In the genomic region with DNA sequence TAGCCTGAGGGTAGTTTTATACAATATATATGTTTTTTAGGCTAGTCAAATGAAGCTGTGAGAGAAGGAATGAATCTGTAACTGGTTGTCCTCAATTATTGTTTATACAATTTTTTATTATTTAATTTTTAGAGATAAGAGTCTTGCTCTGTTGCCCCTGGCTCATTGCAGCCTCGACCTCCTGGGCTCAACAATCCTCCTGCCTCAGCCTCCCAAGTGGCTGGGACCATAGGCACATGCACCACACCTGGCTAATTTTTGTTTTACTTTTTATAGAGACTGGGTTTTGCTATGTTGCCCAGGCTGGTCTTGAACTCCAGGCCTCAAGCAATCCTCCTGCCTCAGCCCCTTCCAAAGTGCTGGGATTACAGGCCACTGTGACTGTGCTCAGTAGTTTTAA, we compare ENCODE assay signal across 14 cellular contexts. TPM values are rescaled to one million over a fixed set of nuclear protein-coding genes. Genes with fewer than 3 reads are reported as not detected.
A peak's percentile ranks its signal among the peaks of the same experiment; 100 is the strongest.
DNase-seq lines count a peak whose midpoint lies in the region; ATAC-seq and TF ChIP-seq lines count a peak whose summit lies in the region.
"Had no signal": no experiment of that assay in that cellular context is flagged by ENCODE, and none has a peak within 500 bp of the region (broad histone marks: within the 10 kb centered on the region; RNA-seq: fewer than 3 reads in every experiment).

No MANE protein-coding gene starts in this region.

- H3F3A ChIP-seq in neural progenitor cell (ENCODE audit: low read depth) = peaks cover 33% of the 10 kb centered on the region

- TF ChIP-seq CTCF in HEK293 (tag by site-specific recombination; IDR thresholded peaks at IDR 0.05) = no peak
- no peak for TF ChIP-seq CTCF in brain (conservative IDR thresholded peaks at IDR 0.05)
- TF ChIP-seq CTCF in neural progenitor cell (IDR thresholded peaks at IDR 0.05) = no peak
- no peak for TF ChIP-seq CTCF in HFFc6 (IDR thresholded peaks at IDR 0.05)

- H3K27ac Mint-ChIP-seq in activated naive CD4-positive, alpha-beta T cell treated with anti-CD3 and anti-CD28 coated beads, Interleukin-2, amount 10 ng/mL, durations not matched to agents 7 days and 5 days = peak overlapping the region; percentile 21
- H3K27ac Mint-ChIP-seq in brain (peak overlapping the region in 3 of 5 experiments; percentile 22 to 69 (median 27)), neural progenitor cell (no peak overlapping the region), HFFc6 (no peak overlapping the region)
- H3K27ac Mint-ChIP-seq: GM23338, H9 had no signal

- H3K9ac ChIP-seq in neural progenitor cell = no peak overlapping the region

- H3K79me2 ChIP-seq in neural progenitor cell (ENCODE audit: low read depth) = no peaks in the 10 kb centered on the region

- H3K36me3 ChIP-seq in HEK293 (ENCODE audit: control insufficient read depth in 2 of 2, insufficient read depth in 1 of 2, low read length in 2 of 2) = peaks cover 18 to 48% of the 10 kb centered on the region in 2 experiments
- no peaks in the 10 kb centered on the region for H3K36me3 ChIP-seq in neural progenitor cell

- POLR2A ChIA-PET in HEK293 (lab: Yijun Ruan, JAX) = interaction anchor here (0.7 kb wide), 1 partner anchor 91 kb away, joined by 3 read pairs; no protein-coding TSS in a partner anchor

- H3K4me3 ChIP-seq in HEK293 (ENCODE audit: low read depth, low read length) = no peak overlapping the region
- H3K4me3 ChIP-seq in neural progenitor cell = no peak overlapping the region
- H3K4me3 ChIP-seq: A549, GM23338 had no signal

- peaks cover 11% of the 10 kb centered on the region for H4K20me1 ChIP-seq in neural progenitor cell (ENCODE audit: low read depth)

- peaks cover 25% of the 10 kb centered on the region for H3K36me3 Mint-ChIP-seq in activated naive CD4-positive, alpha-beta T cell treated with anti-CD3 and anti-CD28 coated beads, Interleukin-2, amount 10 ng/mL, durations not matched to agents 7 days and 5 days
- H3K36me3 Mint-ChIP-seq in brain (peaks cover 44% of the 10 kb centered on the region), neural progenitor cell (peaks cover 15% of the 10 kb centered on the region), HFFc6 (ENCODE audit: low read depth) (peaks cover 19% of the 10 kb centered on the region)

- CTCF ChIA-PET in activated naive CD4-positive, alpha-beta T cell treated with anti-CD3 and anti-CD28 coated beads, Interleukin-2, amount 10 ng/mL, durations not matched to agents 7 days and 5 days (lab: Charles Lee) = interaction anchor here (0.6 kb wide), 1 partner anchor 18 kb away, joined by 3 read pairs; no protein-coding TSS in a partner anchor
- CTCF ChIA-PET in HEK293 (lab: Yijun Ruan, JAX) = interaction anchor here (0.9 to 1.1 kb wide), 4 partner anchors 19 to 75 kb away, joined by 4 to 8 read pairs (median 4); no protein-coding TSS in a partner anchor

- no peak overlapping the region for H3K4me3 Mint-ChIP-seq in activated naive CD4-positive, alpha-beta T cell treated with anti-CD3 and anti-CD28 coated beads, Interleukin-2, amount 10 ng/mL, durations not matched to agents 7 days and 5 days
- H3K4me3 Mint-ChIP-seq in brain (peak overlapping the region in 3 of 5 experiments; percentile 16 to 65 (median 48)), neural progenitor cell (peak overlapping the region; percentile 63), HFFc6 (no peak overlapping the region)
- H3K4me3 Mint-ChIP-seq: GM23338, H9 had no signal

- H3K4me1 ChIP-seq in HEK293 (ENCODE audit: control insufficient read depth, insufficient read depth, low read length) (no peaks in the 10 kb centered on the region), neural progenitor cell (no peaks in the 10 kb centered on the region)

- no peak overlapping the region for H3K4me2 ChIP-seq in neural progenitor cell
- H3K4me2 ChIP-seq: A549, GM23338 had no signal

- ATAC-seq in HG03439 (IDR thresholded peaks at IDR 0.05; ENCODE audit: unreplicated experiment) = no peak
- ATAC-seq: A549, GM23338 had no signal

- DNase-seq in activated naive CD4-positive, alpha-beta T cell treated with anti-CD3 and anti-CD28 coated beads, Interleukin-2, amount 10 ng/mL, durations not matched to agents 7 days and 5 days = no peak
- no peak for DNase-seq in activated naive CD4-positive, alpha-beta T cell treated with Interleukin-2 at 50 U/mL for 16 hours
- DNase-seq in neural progenitor cell (ENCODE audit: low spot score) = no peak
- DNase-seq in HFFc6 = no peak
- no peak for DNase-seq in Ammon's horn (ENCODE audit: low spot score)
- DNase-seq: Calu3, DMS79 treated with DMSO at 0.1 percent for 48 hours, EL, H9 had no signal

- no peaks in the 10 kb centered on the region for H3K27me3 ChIP-seq in neural progenitor cell

- H3K27me3 Mint-ChIP-seq in activated naive CD4-positive, alpha-beta T cell treated with anti-CD3 and anti-CD28 coated beads, Interleukin-2, amount 10 ng/mL, durations not matched to agents 7 days and 5 days = no peaks in the 10 kb centered on the region
- H3K27me3 Mint-ChIP-seq in brain (no peaks in the 10 kb centered on the region), neural progenitor cell (ENCODE audit: insufficient read depth, low read depth) (peaks cover 9% of the 10 kb centered on the region), HFFc6 (ENCODE audit: insufficient read depth) (no peaks in the 10 kb centered on the region)

- H3K4me1 Mint-ChIP-seq in activated naive CD4-positive, alpha-beta T cell treated with anti-CD3 and anti-CD28 coated beads, Interleukin-2, amount 10 ng/mL, durations not matched to agents 7 days and 5 days = peaks cover 23% of the 10 kb centered on the region
- H3K4me1 Mint-ChIP-seq in brain = peaks cover 24% of the 10 kb centered on the region
- peaks cover 17% of the 10 kb centered on the region for H3K4me1 Mint-ChIP-seq in neural progenitor cell
- peaks cover 28% of the 10 kb centered on the region for H3K4me1 Mint-ChIP-seq in HFFc6 (ENCODE audit: low read depth)

- H2AFZ ChIP-seq in neural progenitor cell (replicated peaks) = no peak overlapping the region
- H2AFZ ChIP-seq: GM23338 had no signal

- no peaks in the 10 kb centered on the region for H3K9me3 ChIP-seq in HEK293 (ENCODE audit: control insufficient read depth, insufficient read depth, low read depth, low read length)
- H3K9me3 ChIP-seq in neural progenitor cell (ENCODE audit: low read depth) = no peaks in the 10 kb centered on the region
- H3K9me3 ChIP-seq: A549 had no signal

- H3K9me3 Mint-ChIP-seq in activated naive CD4-positive, alpha-beta T cell treated with anti-CD3 and anti-CD28 coated beads, Interleukin-2, amount 10 ng/mL, durations not matched to agents 7 days and 5 days = no peaks in the 10 kb centered on the region
- H3K9me3 Mint-ChIP-seq in brain (no peaks in the 10 kb centered on the region), neural progenitor cell (no peaks in the 10 kb centered on the region), HFFc6 (no peaks in the 10 kb centered on the region)
- H3K9me3 Mint-ChIP-seq: GM23338 had no signal

- H3K27ac ChIP-seq in HEK293 (ENCODE audit: extremely low read depth, low read depth, low read length) (no peak overlapping the region), neural progenitor cell (no peak overlapping the region)
- H3K27ac ChIP-seq: A549 had no signal

TF ChIP-seq in HEK293, 187 proteins besides CTCF, POLR2A, EP300 and RAD21:
- TF ChIP-seq, protein P1, sequence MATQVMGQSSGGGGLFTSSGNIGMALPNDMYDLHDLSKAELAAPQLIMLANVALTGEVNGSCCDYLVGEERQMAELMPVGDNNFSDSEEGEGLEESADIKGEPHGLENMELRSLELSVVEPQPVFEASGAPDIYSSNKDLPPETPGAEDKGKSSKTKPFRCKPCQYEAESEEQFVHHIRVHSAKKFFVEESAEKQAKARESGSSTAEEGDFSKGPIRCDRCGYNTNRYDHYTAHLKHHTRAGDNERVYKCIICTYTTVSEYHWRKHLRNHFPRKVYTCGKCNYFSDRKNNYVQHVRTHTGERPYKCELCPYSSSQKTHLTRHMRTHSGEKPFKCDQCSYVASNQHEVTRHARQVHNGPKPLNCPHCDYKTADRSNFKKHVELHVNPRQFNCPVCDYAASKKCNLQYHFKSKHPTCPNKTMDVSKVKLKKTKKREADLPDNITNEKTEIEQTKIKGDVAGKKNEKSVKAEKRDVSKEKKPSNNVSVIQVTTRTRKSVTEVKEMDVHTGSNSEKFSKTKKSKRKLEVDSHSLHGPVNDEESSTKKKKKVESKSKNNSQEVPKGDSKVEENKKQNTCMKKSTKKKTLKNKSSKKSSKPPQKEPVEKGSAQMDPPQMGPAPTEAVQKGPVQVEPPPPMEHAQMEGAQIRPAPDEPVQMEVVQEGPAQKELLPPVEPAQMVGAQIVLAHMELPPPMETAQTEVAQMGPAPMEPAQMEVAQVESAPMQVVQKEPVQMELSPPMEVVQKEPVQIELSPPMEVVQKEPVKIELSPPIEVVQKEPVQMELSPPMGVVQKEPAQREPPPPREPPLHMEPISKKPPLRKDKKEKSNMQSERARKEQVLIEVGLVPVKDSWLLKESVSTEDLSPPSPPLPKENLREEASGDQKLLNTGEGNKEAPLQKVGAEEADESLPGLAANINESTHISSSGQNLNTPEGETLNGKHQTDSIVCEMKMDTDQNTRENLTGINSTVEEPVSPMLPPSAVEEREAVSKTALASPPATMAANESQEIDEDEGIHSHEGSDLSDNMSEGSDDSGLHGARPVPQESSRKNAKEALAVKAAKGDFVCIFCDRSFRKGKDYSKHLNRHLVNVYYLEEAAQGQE (tag by site-specific recombination; IDR thresholded peaks at IDR 0.05) = no peak
- TF ChIP-seq ZNF121 (tag by site-specific recombination; IDR thresholded peaks at IDR 0.05) = 0 out of 2 replicates have a peak, but pooled peaks have one; percentile 53
TF ChIP-seq in HEK293: peak in this region for 1.

RNA-seq across cellular contexts. Expression of a gene that starts 2.7 kb away (rescaled TPM):
- polyA plus RNA-seq in brain (ENCODE audit: insufficient read depth, low read depth, low replicate concordance) = 87.2 TPM
- total RNA-seq in neural progenitor cell (ENCODE audit: low replicate concordance) = 10.3 and 36.9 TPM in 2 replicates
- 10 to 100 TPM; 48.4 to 67.7 (median 57.3) TPM for total RNA-seq in HFFc6 (2021; fragmentation: NEBNext Ultra II Directional; extraction: Animal tissue kit (Norgen Biotek cat#: 25700))

RNA-seq across cellular contexts. Expression of a gene that starts 4.1 kb away (rescaled TPM):
- 4.3 TPM for polyA plus RNA-seq in brain (ENCODE audit: insufficient read depth, low read depth, low replicate concordance)
- 0.13 and 0.31 TPM in 2 replicates for total RNA-seq in neural progenitor cell (ENCODE audit: low replicate concordance)
- under 1 TPM; 0.20 to 0.90 (median 0.52) TPM for total RNA-seq in HFFc6 (2021; fragmentation: NEBNext Ultra II Directional; extraction: Animal tissue kit (Norgen Biotek cat#: 25700))

RNA-seq across cellular contexts. Expression of a gene that starts 24.4 kb away (rescaled TPM):
- polyA plus RNA-seq in brain (ENCODE audit: insufficient read depth, low read depth, low replicate concordance) = 19.4 TPM
- 37.6 and 55.2 TPM in 2 replicates for total RNA-seq in neural progenitor cell (ENCODE audit: low replicate concordance)
- total RNA-seq in HFFc6 (2021; fragmentation: NEBNext Ultra II Directional; extraction: Animal tissue kit (Norgen Biotek cat#: 25700)) = 10 to 100 TPM; 18.2 to 20.7 (median 20.1) TPM

RNA-seq across cellular contexts. Expression of a gene that starts 36.0 kb away (rescaled TPM):
- polyA plus RNA-seq in brain (ENCODE audit: insufficient read depth, low read depth, low replicate concordance) = 41.3 TPM
- total RNA-seq in neural progenitor cell (ENCODE audit: low replicate concordance) = 34.4 and 52.4 TPM in 2 replicates
- 10 to 100 TPM; 23.9 to 34.4 (median 25.4) TPM for total RNA-seq in HFFc6 (2021; fragmentation: NEBNext Ultra II Directional; extraction: Animal tissue kit (Norgen Biotek cat#: 25700))

RNA-seq across cellular contexts. Expression of a gene that starts 51.1 kb away (rescaled TPM):
- 43.8 TPM for polyA plus RNA-seq in brain (ENCODE audit: insufficient read depth, low read depth, low replicate concordance)
- total RNA-seq in neural progenitor cell (ENCODE audit: low replicate concordance) = 12.9 and 34.4 TPM in 2 replicates
- total RNA-seq in HFFc6 (2021; fragmentation: NEBNext Ultra II Directional; extraction: Animal tissue kit (Norgen Biotek cat#: 25700)) = 10 to 100 TPM; 15.9 to 18.2 (median 17.1) TPM

Comparison
In these comparisons a context has a peak if more than half of its experiments do, and no peak if none do; other contexts are left out.
1. H3K27ac Mint-ChIP-seq: peak in activated naive CD4-positive, alpha-beta T cell treated with anti-CD3 and anti-CD28 coated beads, Interleukin-2, amount 10 ng/mL, durations not matched to agents 7 days and 5 days (single experiment) and brain (3 of 5); none in neural progenitor cell (single experiment) and HFFc6 (single experiment).
2. H3K4me3 Mint-ChIP-seq: peak in brain (3 of 5) and neural progenitor cell (single experiment); none in activated naive CD4-positive, alpha-beta T cell treated with anti-CD3 and anti-CD28 coated beads, Interleukin-2, amount 10 ng/mL, durations not matched to agents 7 days and 5 days (single experiment) and HFFc6 (single experiment).